ENCODE assay signal across 25 cellular contexts in genomic region chr9:107855164-107855563, GRCh38.
"Had no signal": no experiment of that assay in that cellular context is flagged by ENCODE, and none has a peak within 500 bp of the region (broad histone marks: within the 10 kb centered on the region; RNA-seq: fewer than 3 reads in every experiment).

No MANE protein-coding gene starts in this region.

- H3K4me3 ChIP-seq: colonic mucosa, coronary artery, dorsolateral prefrontal cortex, esophagus muscularis mucosa, esophagus squamous epithelium, gastrocnemius medialis, gastroesophageal sphincter, heart left ventricle, heart right ventricle had no signal

- H3K36me3 ChIP-seq: colonic mucosa, esophagus muscularis mucosa, esophagus squamous epithelium, gastrocnemius medialis, gastroesophageal sphincter, heart left ventricle, heart right ventricle had no signal

- ATAC-seq: effector memory CD8-positive, alpha-beta T cell; esophagus mucosa; foreskin keratinocyte; gastrocnemius medialis; gastroesophageal sphincter; heart left ventricle; heart right ventricle had no signal

- H3K4me1 ChIP-seq: colonic mucosa, esophagus muscularis mucosa, esophagus squamous epithelium, foreskin keratinocyte, gastrocnemius medialis, gastroesophageal sphincter, heart left ventricle, heart right ventricle had no signal

- H3K27ac ChIP-seq: colonic mucosa, coronary artery, dorsolateral prefrontal cortex, epithelial cell of prostate, esophagus muscularis mucosa, esophagus squamous epithelium, foreskin keratinocyte, gastrocnemius medialis, gastroesophageal sphincter, heart left ventricle, heart right ventricle had no signal

- H3K27me3 ChIP-seq: colonic mucosa, dorsolateral prefrontal cortex, esophagus muscularis mucosa, esophagus squamous epithelium, foreskin keratinocyte, gastrocnemius medialis, gastroesophageal sphincter, heart left ventricle, heart right ventricle had no signal

- FAIRE-seq: colon, endothelial cell of umbilical vein had no signal

- DNase-seq: colonic mucosa; cortex of kidney; dermis blood vessel endothelial cell; dorsolateral prefrontal cortex; effector CD4-positive, alpha-beta T cell; effector CD8-positive, alpha-beta T cell; effector memory CD4-positive, alpha-beta T cell; effector memory CD8-positive, alpha-beta T cell; endodermal cell; erythroblast; esophagus squamous epithelium; foreskin fibroblast; foreskin keratinocyte; foreskin melanocyte; gastrocnemius medialis; glutamatergic neuron; heart left ventricle; heart right ventricle had no signal

- H3K9me3 ChIP-seq: colonic mucosa, gastrocnemius medialis had no signal
